ENCODE assay signal across 7 cellular contexts in genomic region chr5:177494356-177495195, GRCh38. TPM values are rescaled to one million over a fixed set of nuclear protein-coding genes. Genes with fewer than 3 reads are reported as not detected.
DNase-seq lines count a peak whose midpoint lies in the region; ATAC-seq, FAIRE-seq and TF ChIP-seq lines count a peak whose summit lies in the region.

No MANE protein-coding gene starts in this region.

- in situ Hi-C loops in K562 (cut with MboI), result no loop called here

- H3K4me1 ChIP-seq in NT2/D1 (ENCODE audit: insufficient read depth, insufficient read length) (peaks cover 60% of the 10 kb centered on the region), K562 (replicated peaks in 1 of 2; ENCODE audit: control insufficient read depth in 2 of 2, insufficient read depth in 2 of 2, low read length in 2 of 2) (peaks cover 51 to 97% of the 10 kb centered on the region in 2 experiments), stomach (peaks cover 53 to 88% (median 70%) of the 10 kb centered on the region in 4 donors)

- TF ChIP-seq RAD21 in K562 (CRISPR knock-in tag; conservative IDR thresholded peaks at IDR 0.05 in 1 of 2, IDR thresholded peaks at IDR 0.05 in 1 of 2), result no peak

- H3K4me2 ChIP-seq in K562 (ENCODE audit: insufficient read depth, low read length), result peak overlapping the region; percentile 52

- no peaks in the 10 kb centered on the region for H3K9me1 ChIP-seq in K562 (ENCODE audit: control insufficient read depth, insufficient read depth, low read length)

- H3K36me3 ChIP-seq in NT2/D1 (ENCODE audit: insufficient read depth, insufficient read length, low read length), result peaks cover 65% of the 10 kb centered on the region
- H3K36me3 ChIP-seq in K562 (ENCODE audit: control insufficient read depth, insufficient read depth, low read length), result peaks cover 58% of the 10 kb centered on the region; the same call in 2 of the 3 replicates
- H3K36me3 ChIP-seq in kidney epithelial cell (ENCODE audit: control insufficient read depth, insufficient read depth, low read length), result peaks cover 3% of the 10 kb centered on the region
- H3K36me3 ChIP-seq in stomach, result peaks cover 9 to 33% (median 27%) of the 10 kb centered on the region in 4 donors

- no peak for DNase-seq in GM18507 (ENCODE audit: extremely low spot score, insufficient read length, low read depth)
- DNase-seq in NT2/D1 (ENCODE audit: low read depth, low spot score), result peak; percentile 75
- peak; percentile 60 to 78 (median 64) for DNase-seq in K562 (ENCODE audit: extremely low read depth in 1 of 4, low spot score in 3 of 4)
- DNase-seq in kidney epithelial cell (ENCODE audit: low read depth), result peak; percentile 79
- peak; percentile 47 for DNase-seq in stomach
- DNase-seq in cerebellar nuclear complex (lab: John Stamatoyannopoulos, UW), result no peak

- no peak overlapping the region for H2AFZ ChIP-seq in K562 (ENCODE audit: low read depth, low read length)

- H3K9ac ChIP-seq in NT2/D1 (ENCODE audit: insufficient read length, low read depth) (peak overlapping the region; percentile 76), K562 (ENCODE audit: insufficient read depth in 1 of 2, low read depth in 2 of 2, low read length in 2 of 2) (peak overlapping the region; percentile 89 to 98)

- peak; percentile 38 for FAIRE-seq in GM18507 (lab: Jason Lieb, UNC)
- FAIRE-seq in K562 (lab: Jason Lieb, UNC), result peak; percentile 87

- peak overlapping the region; percentile 95 for H3K27ac ChIP-seq in K562 (ENCODE audit: extremely low read depth, low read depth, low read length)
- peak overlapping the region; percentile 49 to 97 (median 90) for H3K27ac ChIP-seq in stomach

- intact Hi-C loops in K562 (cut with micrococcal nuclease), result loop anchor here (5.0 kb wide), 1 partner anchor 177 kb away; no protein-coding TSS in a partner anchor
- intact Hi-C loops in stomach (cut with DNase I; ENCODE audit: low total_unique reads), result no loop called here

- H3K9me3 ChIP-seq in NT2/D1 (ENCODE audit: insufficient read depth, low read length) (no peaks in the 10 kb centered on the region), K562 (replicated peaks; ENCODE audit: control insufficient read depth, insufficient read depth, low read depth, low read length) (no peaks in the 10 kb centered on the region), stomach (no peaks in the 10 kb centered on the region)

- H3K4me3 ChIP-seq in NT2/D1 (ENCODE audit: insufficient read length, low read depth), result peak overlapping the region; percentile 67
- no peak overlapping the region for H3K4me3 ChIP-seq in K562
- no peak overlapping the region for H3K4me3 ChIP-seq in kidney epithelial cell (ENCODE audit: low read depth, low read length)
- H3K4me3 ChIP-seq in stomach, result peak overlapping the region; percentile 63 to 85 (median 82)

- ATAC-seq in K562 (peak; percentile 1), HG02588 (IDR thresholded peaks at IDR 0.05; ENCODE audit: unreplicated experiment) (no peak)

- POLR2A ChIA-PET in K562 (lab: Yijun Ruan, JAX), result interaction anchor here (0.5 to 4.0 kb wide), 13 partner anchors 9 to 381 kb away, joined by 3 to 21 read pairs (median 4); partner anchors contain the start of gene DOK3

- no peak for TF ChIP-seq EP300 in K562 (IDR thresholded peaks at IDR 0.05; ENCODE audit: low read length)
- no peak for TF ChIP-seq EP300 in stomach (IDR thresholded peaks at IDR 0.05)

- CTCF ChIA-PET in K562 (lab: Yijun Ruan, JAX; ENCODE audit: low intra/inter-chr PET ratio), result interaction anchor here (1.1 kb wide), 1 partner anchor 91 kb away, joined by 3 read pairs; no protein-coding TSS in a partner anchor

- H3K79me2 ChIP-seq in K562 (ENCODE audit: control insufficient read depth, insufficient read depth, low read length), result peaks cover 51% of the 10 kb centered on the region

- peak in 1 of 3 experiments; percentile 22; a peak in 1 of 6 replicates for TF ChIP-seq CTCF in K562 (IDR thresholded peaks at IDR 0.05 in 2 of 3, conservative IDR thresholded peaks at IDR 0.05 in 1 of 3; ENCODE audit: insufficient read depth in 2 of 3, low read depth in 1 of 3, low read length in 3 of 3)
- TF ChIP-seq CTCF in kidney epithelial cell (IDR thresholded peaks at IDR 0.05; ENCODE audit: insufficient read depth, low read length, poor library complexity, severe bottlenecking), result peak; percentile 64
- peak in 1 of 7 experiments; percentile 13 for TF ChIP-seq CTCF in stomach (IDR thresholded peaks at IDR 0.05)

- WGBS in K562 (ENCODE audit: insufficient coverage, low coverage, missing lambda C conversion rate), result 48% methylated on average over 6 of the region's 11 CpGs
- 25 to 71% (median 39%) methylated on average over 6 to 11 of the region's 11 CpGs for WGBS in stomach, 5 donors

- peaks cover 11% of the 10 kb centered on the region for H3K27me3 ChIP-seq in NT2/D1 (ENCODE audit: insufficient read depth, insufficient read length)
- no peaks in the 10 kb centered on the region for H3K27me3 ChIP-seq in K562 (ENCODE audit: control insufficient read depth in 2 of 2, insufficient read depth in 2 of 2, low read length in 2 of 2)
- no peaks in the 10 kb centered on the region for H3K27me3 ChIP-seq in kidney epithelial cell (ENCODE audit: control insufficient read depth, insufficient read depth, low read length)
- H3K27me3 ChIP-seq in stomach, result no peaks in the 10 kb centered on the region

- H4K20me1 ChIP-seq in K562 (replicated peaks; ENCODE audit: control insufficient read depth, insufficient read depth, low read length), result peaks cover 3% of the 10 kb centered on the region; the same call in 1 of the 2 replicates

- TF ChIP-seq POLR2A in K562 (conservative IDR thresholded peaks at IDR 0.05) (peak; percentile 10; the same call in 1 of the 2 replicates), stomach (IDR thresholded peaks at IDR 0.05) (no peak)

- no TSS peak for BruUV-seq in K562 (replicated peaks; lab: Mats Ljungman, UMichigan)

RNA-seq across cellular contexts. Expression of gene PDLIM7, which starts 2.8 kb away (rescaled TPM):
- total RNA-seq in K562 (2011; cell fraction: chromatin; rRNA removed; ENCODE audit: low replicate concordance), result 145 and 420 TPM in 2 replicates
- total RNA-seq in K562 (2011; cell fraction: nucleolus; rRNA removed), result 271 and 275 TPM in 2 replicates
- total RNA-seq in K562 (2011; cell fraction: nucleoplasm; rRNA removed), result 200 and 231 TPM in 2 replicates
- total RNA-seq in K562 (2014; rRNA removed), result 85.6 and 89.0 TPM in 2 replicates
- total RNA-seq in K562 (2014; rRNA removed; fragmentation: Illumina TruSeq; extraction: Trizol), result 6.4 and 10.4 TPM in 2 replicates
- 32.6 and 38.1 TPM in 2 replicates for total RNA-seq in K562 (2015; rRNA removed; fragmentation: Illumina TruSeq; extraction: Trizol)
- total RNA-seq in K562 (2021), result 112 and 124 TPM in 2 replicates
- 34.7 and 66.8 TPM in 2 replicates for polyA plus RNA-seq in K562 (2011; rRNA removed)
- polyA plus RNA-seq in K562 (2011; cell fraction: cytosol; rRNA removed), result 40.6 and 105 TPM in 2 replicates
- 255 and 454 TPM in 2 replicates for polyA plus RNA-seq in K562 (2011; cell fraction: nucleus; rRNA removed)
- polyA plus RNA-seq in K562 (2012), result 79.5 and 127 TPM in 2 replicates
- polyA plus RNA-seq in K562 (2014; fragmentation: Illumina TruSeq; extraction: Trizol), result 25.5 and 49.4 TPM in 2 replicates
- 1 to 10 TPM; 2.1 to 4.1 TPM for polyA plus RNA-seq in K562 (2014; fragmentation: Nextera tagmentation; extraction: Ambion mirVana)
- 115 and 119 TPM in 2 replicates for polyA plus RNA-seq in K562 (2014; rRNA removed)
- 18.4 and 18.7 TPM in 2 replicates for polyA minus RNA-seq in K562 (2011; rRNA and poly(A)+ RNA removed)
- polyA minus RNA-seq in K562 (2011; cell fraction: cytosol; rRNA and poly(A)+ RNA removed), result 39.0 and 41.5 TPM in 2 replicates
- 90.7 and 100 TPM in 2 replicates for polyA minus RNA-seq in K562 (2011; cell fraction: nucleus; rRNA and poly(A)+ RNA removed)
- 467 and 551 TPM in 2 replicates for total RNA-seq in kidney epithelial cell
- 100 to 1,000 TPM in 2 of 5 donors, 10 to 100 TPM in 3; 14.6 to 126 (median 97.0) TPM for total RNA-seq in stomach
- 100 to 1,000 TPM in 1 of 3 donors, 10 to 100 TPM in 2; 43.5 to 142 (median 76.6) TPM for polyA plus RNA-seq in stomach

RNA-seq across cellular contexts. Expression of gene DOK3, which starts 15.1 kb away (rescaled TPM):
- 31.3 and 80.0 TPM in 2 replicates for total RNA-seq in K562 (2011; cell fraction: chromatin; rRNA removed; ENCODE audit: low replicate concordance)
- total RNA-seq in K562 (2011; cell fraction: nucleolus; rRNA removed), result 40.8 and 45.7 TPM in 2 replicates
- 31.9 and 45.3 TPM in 2 replicates for total RNA-seq in K562 (2011; cell fraction: nucleoplasm; rRNA removed)
- total RNA-seq in K562 (2014; rRNA removed), result 9.2 and 11.0 TPM in 2 replicates
- total RNA-seq in K562 (2014; rRNA removed; fragmentation: Illumina TruSeq; extraction: Trizol), result 2.0 TPM in 2 replicates
- total RNA-seq in K562 (2015; rRNA removed; fragmentation: Illumina TruSeq; extraction: Trizol), result 5.9 and 7.2 TPM in 2 replicates
- 15.7 and 21.1 TPM in 2 replicates for total RNA-seq in K562 (2021)
- 8.0 and 16.1 TPM in 2 replicates for polyA plus RNA-seq in K562 (2011; rRNA removed)
- 15.1 and 21.5 TPM in 2 replicates for polyA plus RNA-seq in K562 (2011; cell fraction: cytosol; rRNA removed)
- 70.3 and 111 TPM in 2 replicates for polyA plus RNA-seq in K562 (2011; cell fraction: nucleus; rRNA removed)
- 14.5 and 23.5 TPM in 2 replicates for polyA plus RNA-seq in K562 (2012)
- polyA plus RNA-seq in K562 (2014; fragmentation: Illumina TruSeq; extraction: Trizol), result 10.1 and 12.5 TPM in 2 replicates
- polyA plus RNA-seq in K562 (2014; fragmentation: Nextera tagmentation; extraction: Ambion mirVana), result 1 to 10 TPM; 1.3 to 1.7 TPM
- 16.9 and 23.0 TPM in 2 replicates for polyA plus RNA-seq in K562 (2014; rRNA removed)
- 3.9 and 4.1 TPM in 2 replicates for polyA minus RNA-seq in K562 (2011; rRNA and poly(A)+ RNA removed)
- 7.4 and 11.9 TPM in 2 replicates for polyA minus RNA-seq in K562 (2011; cell fraction: cytosol; rRNA and poly(A)+ RNA removed)
- polyA minus RNA-seq in K562 (2011; cell fraction: nucleus; rRNA and poly(A)+ RNA removed), result 18.3 and 19.9 TPM in 2 replicates
- total RNA-seq in kidney epithelial cell, result 1.1 TPM in 2 replicates
- 10 to 100 TPM in 1 of 5 donors, 1 to 10 TPM in 2, under 1 TPM in 1, not detected in 1; 0.43 to 31.2 (median 3.9) TPM for total RNA-seq in stomach
- 1 to 10 TPM; 2.4 to 6.0 (median 4.9) TPM for polyA plus RNA-seq in stomach

RNA-seq across cellular contexts. Expression of gene DBN1, which starts 21.1 kb away (rescaled TPM):
- 62.9 and 114 TPM in 2 replicates for total RNA-seq in K562 (2011; cell fraction: chromatin; rRNA removed; ENCODE audit: low replicate concordance)
- 51.0 and 54.6 TPM in 2 replicates for total RNA-seq in K562 (2011; cell fraction: nucleolus; rRNA removed)
- total RNA-seq in K562 (2011; cell fraction: nucleoplasm; rRNA removed), result 24.9 and 46.2 TPM in 2 replicates
- total RNA-seq in K562 (2014; rRNA removed) (72.9 and 87.2 TPM in 2 replicates), K562 (2014; rRNA removed; fragmentation: Illumina TruSeq; extraction: Trizol) (11.7 and 12.3 TPM in 2 replicates), K562 (2015; rRNA removed; fragmentation: Illumina TruSeq; extraction: Trizol) (27.9 and 33.0 TPM in 2 replicates), K562 (2021) (78.9 and 84.3 TPM in 2 replicates), kidney epithelial cell (429 and 434 TPM in 2 replicates), stomach (10 to 100 TPM; 15.2 to 78.1 (median 53.3) TPM)
- polyA plus RNA-seq in K562 (2011; rRNA removed) (34.3 and 44.2 TPM in 2 replicates), K562 (2014; fragmentation: Illumina TruSeq; extraction: Trizol) (22.1 and 54.4 TPM in 2 replicates), K562 (2014; fragmentation: Nextera tagmentation; extraction: Ambion mirVana) (under 1 TPM; 0.25 to 0.34 TPM), K562 (2014; rRNA removed) (53.2 and 81.8 TPM in 2 replicates), stomach (10 to 100 TPM; 14.7 to 31.3 (median 22.7) TPM)
- 21.2 and 83.9 TPM in 2 replicates for polyA plus RNA-seq in K562 (2011; cell fraction: cytosol; rRNA removed)
- 142 and 188 TPM in 2 replicates for polyA plus RNA-seq in K562 (2011; cell fraction: nucleus; rRNA removed)
- 44.7 and 45.1 TPM in 2 replicates for polyA plus RNA-seq in K562 (2012)
- 20.0 and 24.6 TPM in 2 replicates for polyA minus RNA-seq in K562 (2011; rRNA and poly(A)+ RNA removed)
- 26.6 and 37.0 TPM in 2 replicates for polyA minus RNA-seq in K562 (2011; cell fraction: cytosol; rRNA and poly(A)+ RNA removed)
- polyA minus RNA-seq in K562 (2011; cell fraction: nucleus; rRNA and poly(A)+ RNA removed), result 30.0 and 61.5 TPM in 2 replicates

RNA-seq across cellular contexts. Expression of gene DDX41, which starts 22.2 kb away (rescaled TPM):
- total RNA-seq in K562 (2011; cell fraction: chromatin; rRNA removed; ENCODE audit: low replicate concordance), result 156 and 392 TPM in 2 replicates
- 235 and 242 TPM in 2 replicates for total RNA-seq in K562 (2011; cell fraction: nucleolus; rRNA removed)
- 123 and 170 TPM in 2 replicates for total RNA-seq in K562 (2011; cell fraction: nucleoplasm; rRNA removed)
- total RNA-seq in K562 (2014; rRNA removed) (284 and 396 TPM in 2 replicates), K562 (2014; rRNA removed; fragmentation: Illumina TruSeq; extraction: Trizol) (41.4 and 53.7 TPM in 2 replicates), K562 (2015; rRNA removed; fragmentation: Illumina TruSeq; extraction: Trizol) (97.1 and 116 TPM in 2 replicates), K562 (2021) (164 and 167 TPM in 2 replicates), kidney epithelial cell (151 and 191 TPM in 2 replicates), stomach (100 to 1,000 TPM in 3 of 5 donors, 10 to 100 TPM in 2; 54.9 to 263 (median 128) TPM)
- polyA plus RNA-seq in K562 (2011; rRNA removed) (138 and 148 TPM in 2 replicates), K562 (2014; fragmentation: Illumina TruSeq; extraction: Trizol) (94.9 and 113 TPM in 2 replicates), K562 (2014; fragmentation: Nextera tagmentation; extraction: Ambion mirVana) (10 to 100 TPM; 38.2 to 60.1 TPM), K562 (2014; rRNA removed) (234 and 236 TPM in 2 replicates), stomach (10 to 100 TPM; 65.3 to 72.9 (median 71.0) TPM)
- polyA plus RNA-seq in K562 (2011; cell fraction: cytosol; rRNA removed), result 199 and 327 TPM in 2 replicates
- 545 and 753 TPM in 2 replicates for polyA plus RNA-seq in K562 (2011; cell fraction: nucleus; rRNA removed)
- 166 and 178 TPM in 2 replicates for polyA plus RNA-seq in K562 (2012)
- 143 and 154 TPM in 2 replicates for polyA minus RNA-seq in K562 (2011; rRNA and poly(A)+ RNA removed)
- 157 and 376 TPM in 2 replicates for polyA minus RNA-seq in K562 (2011; cell fraction: cytosol; rRNA and poly(A)+ RNA removed)
- 191 and 218 TPM in 2 replicates for polyA minus RNA-seq in K562 (2011; cell fraction: nucleus; rRNA and poly(A)+ RNA removed)

RNA-seq across cellular contexts. Expression of gene PRR7, which starts 48.0 kb away (rescaled TPM):
- 1.6 TPM in 1 of 2 replicates, not detected in the other for total RNA-seq in K562 (2011; cell fraction: chromatin; rRNA removed; ENCODE audit: low replicate concordance)
- 3.3 and 4.7 TPM in 2 replicates for total RNA-seq in K562 (2011; cell fraction: nucleolus; rRNA removed)
- 1.0 and 1.9 TPM in 2 replicates for total RNA-seq in K562 (2011; cell fraction: nucleoplasm; rRNA removed)
- total RNA-seq in K562 (2014; rRNA removed), result 11.3 and 14.9 TPM in 2 replicates
- total RNA-seq in K562 (2014; rRNA removed; fragmentation: Illumina TruSeq; extraction: Trizol), result not detected in 2 replicates
- total RNA-seq in K562 (2015; rRNA removed; fragmentation: Illumina TruSeq; extraction: Trizol), result 0.80 and 1.2 TPM in 2 replicates
- total RNA-seq in K562 (2021), result 9.7 and 10.4 TPM in 2 replicates
- 0.92 and 1.0 TPM in 2 replicates for polyA plus RNA-seq in K562 (2011; rRNA removed)
- polyA plus RNA-seq in K562 (2011; cell fraction: cytosol; rRNA removed), result 3.5 and 22.1 TPM in 2 replicates
- polyA plus RNA-seq in K562 (2011; cell fraction: nucleus; rRNA removed), result 3.3 and 7.7 TPM in 2 replicates
- polyA plus RNA-seq in K562 (2012), result 2.3 and 4.3 TPM in 2 replicates
- polyA plus RNA-seq in K562 (2014; fragmentation: Illumina TruSeq; extraction: Trizol), result 0.24 TPM in 1 of 2 replicates, not detected in the other
- polyA plus RNA-seq in K562 (2014; fragmentation: Nextera tagmentation; extraction: Ambion mirVana), result not detected
- polyA plus RNA-seq in K562 (2014; rRNA removed), result 10.9 and 11.2 TPM in 2 replicates
- polyA minus RNA-seq in K562 (2011; rRNA and poly(A)+ RNA removed), result not detected in 2 replicates
- 3.3 and 6.1 TPM in 2 replicates for polyA minus RNA-seq in K562 (2011; cell fraction: cytosol; rRNA and poly(A)+ RNA removed)
- 2.1 and 2.6 TPM in 2 replicates for polyA minus RNA-seq in K562 (2011; cell fraction: nucleus; rRNA and poly(A)+ RNA removed)
- total RNA-seq in kidney epithelial cell, result 5.8 and 10.3 TPM in 2 replicates
- total RNA-seq in stomach, result under 1 TPM in 1 of 5 donors, not detected in 4; 0.73 TPM
- polyA plus RNA-seq in stomach, result 1 to 10 TPM in 2 of 3 donors, under 1 TPM in 1; 0.61 to 3.7 (median 1.5) TPM

Comparison
In these comparisons a context has a peak if more than half of its experiments do, and no peak if none do; other contexts are left out.
1. DNase-seq: peak in NT2/D1 (single experiment), K562 (4 of 4), kidney epithelial cell (single experiment) and stomach (single experiment); none in GM18507 (single experiment) and cerebellar nuclear complex (0 of 2).
2. H3K4me3 ChIP-seq: peak in NT2/D1 (single experiment) and stomach (4 of 4); none in K562 (single experiment) and kidney epithelial cell (single experiment).